ENCODE assay signal across 16 cellular contexts in the genomic region with DNA sequence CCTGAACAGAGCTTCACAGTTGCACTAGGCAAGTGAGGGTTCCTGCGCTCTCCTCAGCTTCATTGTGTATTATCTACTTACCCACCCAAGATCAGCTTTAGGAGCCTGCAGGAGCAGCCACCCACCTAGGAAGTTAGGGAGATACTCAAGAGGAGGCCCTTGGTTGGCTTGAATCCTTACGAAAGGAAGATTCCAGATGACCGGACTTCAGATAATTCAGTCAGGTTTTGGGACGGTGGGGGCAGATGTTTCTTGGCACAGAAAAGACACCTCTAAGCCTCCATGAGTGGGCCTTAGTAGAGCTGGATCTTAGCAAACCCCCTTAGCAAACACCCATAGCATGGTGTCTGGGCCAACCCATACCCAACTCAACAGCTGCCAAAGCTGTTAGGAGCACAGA. TPM values are rescaled to one million over a fixed set of nuclear protein-coding genes. Genes with fewer than 3 reads are reported as not detected.
DNase-seq lines count a peak whose midpoint lies in the region; ATAC-seq lines count a peak whose summit lies in the region.
"Had no signal": no experiment of that assay in that cellular context is flagged by ENCODE, and none has a peak within 500 bp of the region (broad histone marks: within the 10 kb centered on the region; RNA-seq: fewer than 3 reads in every experiment).

No MANE protein-coding gene starts in this region.

- H3K4me3 ChIP-seq in trophoblast cell (ENCODE audit: low read depth, low read length): no peak overlapping the region
- H3K4me3 ChIP-seq: BLaER1 treated with 17β-estradiol and CSF1 and Interleukin-3, amounts not matched to agents 10 nM and 100 nM had no signal

- no peaks in the 10 kb centered on the region for H3K27me3 Mint-ChIP-seq in activated naive CD8-positive, alpha-beta T cell treated with anti-CD3 and anti-CD28 coated beads, Interleukin-2, amount 10 ng/mL, durations not matched to agents 7 days and 5 days
- H3K27me3 Mint-ChIP-seq in activated naive CD8-positive, alpha-beta T cell treated with anti-CD3 and anti-CD28 coated beads, Interleukin-2, amount 50 U/mL, for 24 hours: no peaks in the 10 kb centered on the region

- H2BK5ac ChIP-seq in trophoblast cell (ENCODE audit: low read depth, low read length, poor library complexity): no peak overlapping the region

- no peak overlapping the region for H3K4me3 Mint-ChIP-seq in activated naive CD8-positive, alpha-beta T cell treated with anti-CD3 and anti-CD28 coated beads, Interleukin-2, amount 10 ng/mL, durations not matched to agents 7 days and 5 days
- H3K4me3 Mint-ChIP-seq in activated naive CD8-positive, alpha-beta T cell treated with anti-CD3 and anti-CD28 coated beads, Interleukin-2, amount 50 U/mL, for 24 hours: no peak overlapping the region

- H3K27me3 ChIP-seq in trophoblast cell (ENCODE audit: insufficient read depth, low read length): no peaks in the 10 kb centered on the region
- H3K27me3 ChIP-seq: BLaER1 treated with 17β-estradiol and CSF1 and Interleukin-3, amounts not matched to agents 10 nM and 100 nM had no signal

- H3K14ac ChIP-seq in trophoblast cell (ENCODE audit: low read length): no peak overlapping the region

- H3K9me3 ChIP-seq in trophoblast cell (ENCODE audit: insufficient read depth, low read depth, low read length): no peaks in the 10 kb centered on the region
- H3K9me3 ChIP-seq: BLaER1 treated with 17β-estradiol and CSF1 and Interleukin-3, amounts not matched to agents 10 nM and 100 nM had no signal

- no peak overlapping the region for H4K8ac ChIP-seq in trophoblast cell (ENCODE audit: low read depth, low read length)

- no peak overlapping the region for H2AFZ ChIP-seq in trophoblast cell (ENCODE audit: insufficient read depth, low read length, poor library complexity)

- H3K79me1 ChIP-seq in trophoblast cell (ENCODE audit: low read length): peaks cover 15% of the 10 kb centered on the region

- no peak overlapping the region for H2BK12ac ChIP-seq in trophoblast cell (ENCODE audit: low read length)

- no peak overlapping the region for H3K18ac ChIP-seq in trophoblast cell (ENCODE audit: low read length)

- H3K36me3 ChIP-seq in trophoblast cell (ENCODE audit: control insufficient read depth in 1 of 2, insufficient read depth in 2 of 2, low read length in 2 of 2): peaks cover 2 to 4% of the 10 kb centered on the region in 2 experiments

- H3K36me3 Mint-ChIP-seq in activated naive CD8-positive, alpha-beta T cell treated with anti-CD3 and anti-CD28 coated beads, Interleukin-2, amount 10 ng/mL, durations not matched to agents 7 days and 5 days: peaks cover 13% of the 10 kb centered on the region
- H3K36me3 Mint-ChIP-seq in activated naive CD8-positive, alpha-beta T cell treated with anti-CD3 and anti-CD28 coated beads, Interleukin-2, amount 50 U/mL, for 24 hours (ENCODE audit: low read depth): peaks cover 13% of the 10 kb centered on the region

- peaks cover 37% of the 10 kb centered on the region for H3K4me1 Mint-ChIP-seq in activated naive CD8-positive, alpha-beta T cell treated with anti-CD3 and anti-CD28 coated beads, Interleukin-2, amount 10 ng/mL, durations not matched to agents 7 days and 5 days
- peaks cover 30% of the 10 kb centered on the region for H3K4me1 Mint-ChIP-seq in activated naive CD8-positive, alpha-beta T cell treated with anti-CD3 and anti-CD28 coated beads, Interleukin-2, amount 50 U/mL, for 24 hours

- H2BK120ac ChIP-seq in trophoblast cell (ENCODE audit: insufficient read depth, low read length, poor library complexity): no peak overlapping the region

- no peak overlapping the region for H3K4ac ChIP-seq in trophoblast cell (ENCODE audit: low read depth, low read length)

- no peak overlapping the region for H2AK5ac ChIP-seq in trophoblast cell (ENCODE audit: low read length)

- H3K9ac ChIP-seq in trophoblast cell (ENCODE audit: low read length): no peak overlapping the region
- H3K9ac ChIP-seq: BLaER1 treated with 17β-estradiol and CSF1 and Interleukin-3, amounts not matched to agents 10 nM and 100 nM had no signal

- WGBS in trophoblast cell (ENCODE audit: extremely low coverage, insufficient coverage, insufficient read length): no CpG with 5 or more reads among the region's 4 CpGs

- no peaks in the 10 kb centered on the region for H3K9me3 Mint-ChIP-seq in activated naive CD8-positive, alpha-beta T cell treated with anti-CD3 and anti-CD28 coated beads, Interleukin-2, amount 10 ng/mL, durations not matched to agents 7 days and 5 days
- no peaks in the 10 kb centered on the region for H3K9me3 Mint-ChIP-seq in activated naive CD8-positive, alpha-beta T cell treated with anti-CD3 and anti-CD28 coated beads, Interleukin-2, amount 50 U/mL, for 24 hours

- no peak overlapping the region for H3K27ac Mint-ChIP-seq in activated naive CD8-positive, alpha-beta T cell treated with anti-CD3 and anti-CD28 coated beads, Interleukin-2, amount 10 ng/mL, durations not matched to agents 7 days and 5 days
- no peak overlapping the region for H3K27ac Mint-ChIP-seq in activated naive CD8-positive, alpha-beta T cell treated with anti-CD3 and anti-CD28 coated beads, Interleukin-2, amount 50 U/mL, for 24 hours

- H3K4me2 ChIP-seq in trophoblast cell (ENCODE audit: low read length): no peak overlapping the region

- peaks cover 16% of the 10 kb centered on the region for H3K79me2 ChIP-seq in trophoblast cell (ENCODE audit: control insufficient read depth, insufficient read depth, low read length, poor library complexity)

- no peak overlapping the region for H3K23ac ChIP-seq in trophoblast cell (ENCODE audit: low read length)

- peaks cover 16 to 27% of the 10 kb centered on the region in 2 experiments for H3K4me1 ChIP-seq in trophoblast cell (ENCODE audit: control insufficient read depth in 1 of 2, insufficient read depth in 2 of 2, low read length in 2 of 2)

- H4K12ac ChIP-seq in trophoblast cell (ENCODE audit: low read depth, low read length): no peak overlapping the region

- POLR2A ChIA-PET in activated naive CD8-positive, alpha-beta T cell treated with anti-CD3 and anti-CD28 coated beads, Interleukin-2, amount 10 ng/mL, durations not matched to agents 7 days and 5 days (lab: Charles Lee): interaction anchor here (1.2 to 7.2 kb wide), 4 partner anchors 8 to 132 kb away, joined by 3 to 71 read pairs (median 26); no protein-coding TSS in a partner anchor

- ATAC-seq in activated naive CD8-positive, alpha-beta T cell treated with anti-CD3 and anti-CD28 coated beads, Interleukin-2, amount 10 ng/mL, durations not matched to agents 7 days and 5 days (ENCODE audit: low read depth): no peak
- ATAC-seq in activated naive CD8-positive, alpha-beta T cell treated with anti-CD3 and anti-CD28 coated beads, Interleukin-2, amount 50 U/mL, for 24 hours: no peak
- ATAC-seq: Right ventricle myocardium inferior had no signal

- peak overlapping the region; percentile 23 for H4K91ac ChIP-seq in trophoblast cell (ENCODE audit: low read depth, low read length)

- H3K27ac ChIP-seq in trophoblast cell (ENCODE audit: low read depth, low read length): no peak overlapping the region
- H3K27ac ChIP-seq: BLaER1 treated with 17β-estradiol and CSF1 and Interleukin-3, amounts not matched to agents 10 nM and 100 nM had no signal

- peak; percentile 11 for DNase-seq in activated naive CD8-positive, alpha-beta T cell treated with anti-CD3 and anti-CD28 coated beads, Interleukin-2, amount 10 ng/mL, durations not matched to agents 7 days and 5 days
- no peak for DNase-seq in activated naive CD8-positive, alpha-beta T cell treated with anti-CD3 and anti-CD28 coated beads, Interleukin-2, amount 50 U/mL, for 24 hours
- DNase-seq in activated CD8-positive, alpha-beta memory T cell treated with anti-CD3 and anti-CD28 coated beads, Interleukin-2, amount 50 U/mL, for 48 hours: peak; percentile 30
- DNase-seq in trophoblast cell: no peak
- no peak for DNase-seq in NOMO-1 treated with dmso at 0.1 percent for 144 hours (lab: John Stamatoyannopoulos, UW; ENCODE audit: unreplicated experiment)
- no peak for DNase-seq in NCI-H1417 treated with DMSO at 0.1 percent for 48 hours (lab: John Stamatoyannopoulos, UW)
- no peak for DNase-seq in NOMO-1 (lab: John Stamatoyannopoulos, UW; ENCODE audit: unreplicated experiment in 2 of 2)
- DNase-seq: DMS79, Kasumi-1, MM.1S, NCI-H1092 treated with DMSO at 0.1 percent for 48 hours, NCI-H2081, NCI-H2171 treated with DMSO at 0.1 percent for 48 hours, NCI-H446 treated with DMSO at 0.1 percent for 48 hours had no signal

RNA-seq across cellular contexts. Expression of gene CBFB, which starts 2.4 kb away (rescaled TPM):
- 100 to 1,000 TPM; 193 to 198 TPM for total RNA-seq in activated naive CD8-positive, alpha-beta T cell treated with anti-CD3 and anti-CD28 coated beads, Interleukin-2, amount 10 ng/mL, durations not matched to agents 7 days and 5 days
- polyA plus RNA-seq in trophoblast cell (2013): 61.5 and 63.3 TPM in 2 replicates

RNA-seq across cellular contexts. Expression of gene CES4A, which starts 38.2 kb away (rescaled TPM):
- total RNA-seq in activated naive CD8-positive, alpha-beta T cell treated with anti-CD3 and anti-CD28 coated beads, Interleukin-2, amount 10 ng/mL, durations not matched to agents 7 days and 5 days: 10 to 100 TPM; 16.2 to 17.5 TPM
- polyA plus RNA-seq in trophoblast cell (2013): 0.81 and 0.86 TPM in 2 replicates

Comparison
In these comparisons a context has a peak if more than half of its experiments do, and no peak if none do; other contexts are left out.
1. DNase-seq: peak in activated naive CD8-positive, alpha-beta T cell treated with anti-CD3 and anti-CD28 coated beads, Interleukin-2, amount 10 ng/mL, durations not matched to agents 7 days and 5 days (single experiment) and activated CD8-positive, alpha-beta memory T cell treated with anti-CD3 and anti-CD28 coated beads, Interleukin-2, amount 50 U/mL, for 48 hours (single experiment); none in activated naive CD8-positive, alpha-beta T cell treated with anti-CD3 and anti-CD28 coated beads, Interleukin-2, amount 50 U/mL, for 24 hours (single experiment), trophoblast cell (0 of 2), NOMO-1 treated with dmso at 0.1 percent for 144 hours (single experiment), NCI-H1417 treated with DMSO at 0.1 percent for 48 hours (single experiment) and NOMO-1 (0 of 2).